Comparison of ENCODE assay signal across 3 cellular contexts in the genomic region with DNA sequence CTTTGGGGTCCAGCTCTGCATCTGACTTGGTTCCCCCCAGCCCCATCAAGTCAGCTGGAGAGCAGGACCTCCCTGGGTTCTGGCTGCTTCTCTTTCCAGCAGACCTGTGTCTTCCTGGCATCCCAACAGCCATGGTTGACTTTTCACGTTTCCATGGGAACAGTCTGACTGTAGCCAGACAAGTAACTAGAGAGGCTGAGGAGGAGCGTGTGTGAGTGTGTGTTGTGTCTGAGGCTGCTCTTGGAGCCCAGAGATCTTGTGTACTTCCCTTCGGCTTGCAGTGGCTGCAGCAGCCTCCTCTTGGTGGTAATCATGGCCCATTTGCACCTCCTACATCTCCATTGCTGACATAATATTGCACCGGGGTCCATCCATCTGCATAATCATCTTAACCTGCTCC.
TF ChIP-seq lines count a peak whose summit lies in the region.

No MANE protein-coding gene starts in this region.

TF ChIP-seq in IMR-90, 13 proteins besides CTCF, POLR2A, EP300 and RAD21:
- TF ChIP-seq SMC3 (IDR thresholded peaks at IDR 0.05; ENCODE audit: low read depth, low read length) (no peak), MAFK (IDR thresholded peaks at IDR 0.05; ENCODE audit: low read depth, low read length) (no peak), CEBPB (IDR thresholded peaks at IDR 0.05; ENCODE audit: low read depth, low read length) (no peak), BHLHE40 (IDR thresholded peaks at IDR 0.05; ENCODE audit: low read depth, low read length) (no peak), RFX5 (IDR thresholded peaks at IDR 0.05; ENCODE audit: low read depth, low read length) (no peak), FOS (IDR thresholded peaks at IDR 0.05; ENCODE audit: low read depth, low read length) (no peak), MAZ (IDR thresholded peaks at IDR 0.05; ENCODE audit: borderline replicate concordance, low read depth, low read length) (no peak), RCOR1 (IDR thresholded peaks at IDR 0.05; ENCODE audit: insufficient replicate concordance, low read length) (no peak), NFE2L2 (IDR thresholded peaks at IDR 0.05; ENCODE audit: low read depth, low read length) (no peak), MXI1 (IDR thresholded peaks at IDR 0.05; ENCODE audit: borderline replicate concordance, low read depth, low read length) (no peak), CHD1 (IDR thresholded peaks at IDR 0.05; ENCODE audit: low read depth, low read length) (no peak)
- TF ChIP-seq, protein P1, sequence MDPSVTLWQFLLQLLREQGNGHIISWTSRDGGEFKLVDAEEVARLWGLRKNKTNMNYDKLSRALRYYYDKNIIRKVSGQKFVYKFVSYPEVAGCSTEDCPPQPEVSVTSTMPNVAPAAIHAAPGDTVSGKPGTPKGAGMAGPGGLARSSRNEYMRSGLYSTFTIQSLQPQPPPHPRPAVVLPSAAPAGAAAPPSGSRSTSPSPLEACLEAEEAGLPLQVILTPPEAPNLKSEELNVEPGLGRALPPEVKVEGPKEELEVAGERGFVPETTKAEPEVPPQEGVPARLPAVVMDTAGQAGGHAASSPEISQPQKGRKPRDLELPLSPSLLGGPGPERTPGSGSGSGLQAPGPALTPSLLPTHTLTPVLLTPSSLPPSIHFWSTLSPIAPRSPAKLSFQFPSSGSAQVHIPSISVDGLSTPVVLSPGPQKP (IDR thresholded peaks at IDR 0.05; ENCODE audit: borderline replicate concordance, low read depth, low read length) = no peak
- TF ChIP-seq, protein P2, sequence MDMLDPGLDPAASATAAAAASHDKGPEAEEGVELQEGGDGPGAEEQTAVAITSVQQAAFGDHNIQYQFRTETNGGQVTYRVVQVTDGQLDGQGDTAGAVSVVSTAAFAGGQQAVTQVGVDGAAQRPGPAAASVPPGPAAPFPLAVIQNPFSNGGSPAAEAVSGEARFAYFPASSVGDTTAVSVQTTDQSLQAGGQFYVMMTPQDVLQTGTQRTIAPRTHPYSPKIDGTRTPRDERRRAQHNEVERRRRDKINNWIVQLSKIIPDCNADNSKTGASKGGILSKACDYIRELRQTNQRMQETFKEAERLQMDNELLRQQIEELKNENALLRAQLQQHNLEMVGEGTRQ (IDR thresholded peaks at IDR 0.05; ENCODE audit: low read depth, low read length) = no peak

TF ChIP-seq in HepG2, 621 proteins besides CTCF, POLR2A, EP300 and RAD21:
- TF ChIP-seq CCAR2 (optimal IDR thresholded peaks at IDR 0.05; ENCODE audit: low read depth, low read length) = no peak

TF ChIP-seq in GM12891, 5 proteins besides CTCF, POLR2A, EP300 and RAD21:
- no peak for TF ChIP-seq POLR2AphosphoS5 (IDR thresholded peaks at IDR 0.05; ENCODE audit: low read depth, low read length)
